ENCODE assay signal across 36 cellular contexts in genomic region chr1:63709267-63709828, GRCh38.
"Had no signal": no experiment of that assay in that cellular context is flagged by ENCODE, and none has a peak within 500 bp of the region (broad histone marks: within the 10 kb centered on the region; RNA-seq: fewer than 3 reads in every experiment).

No MANE protein-coding gene starts in this region.

- DNase-seq: activated CD4-positive, alpha-beta memory T cell treated with anti-CD3 and anti-CD28 coated beads for 36 hours; activated CD4-positive, alpha-beta T cell treated with anti-CD3 and anti-CD28 coated beads for 36 hours; activated CD4-positive, alpha-beta T cell treated with anti-CD3 and anti-CD28 coated beads, Interleukin-2, amount 10 ng/mL, durations not matched to agents 24 days and 14 days; activated CD4-positive, CD25-positive, alpha-beta regulatory T cell; activated CD4-positive, CD25-positive, alpha-beta regulatory T cell treated with anti-CD3 and anti-CD28 coated beads, Interleukin-2, amount 50 U/mL, for 72 hours; activated CD8-positive, alpha-beta memory T cell treated with anti-CD3 and anti-CD28 coated beads, Interleukin-2, amount 10 ng/mL, durations not matched to agents 7 days and 5 days; activated CD8-positive, alpha-beta memory T cell treated with anti-CD3 and anti-CD28 coated beads, Interleukin-2, amount 50 U/mL, for 4 hours; activated CD8-positive, alpha-beta T cell treated with anti-CD3 and anti-CD28 coated beads, Interleukin-2, amount 10 ng/mL, durations not matched to agents 7 days and 5 days; activated effector memory CD4-positive, alpha-beta T cell treated with anti-CD3 and anti-CD28 coated beads, Interleukin-2, amount 50 U/mL, for 16 hours; activated naive CD4-positive, alpha-beta T cell treated with anti-CD3 and anti-CD28 coated beads for 36 hours; activated naive CD8-positive, alpha-beta T cell treated with anti-CD3 and anti-CD28 coated beads for 36 hours; activated naive CD8-positive, alpha-beta T cell treated with anti-CD3 and anti-CD28 coated beads, Interleukin-2, amount 50 U/mL, for 24 hours; activated T-cell treated with anti-CD3 and anti-CD28 coated beads, Interleukin-2, amount 50 U/mL, for 1 hour; activated T-cell treated with anti-CD3 and anti-CD28 coated beads, Interleukin-2, amount 50 U/mL, for 48 hours; adrenal gland; amygdala; aorta; body of pancreas; caudate nucleus; cortex of kidney; dermis blood vessel endothelial cell; effector CD4-positive, alpha-beta T cell; effector memory CD8-positive, alpha-beta T cell; erythroblast; foreskin keratinocyte; gastrocnemius medialis; glutamatergic neuron; heart left ventricle; T-helper 17 cell; T1000; WERI-Rb-1 had no signal

- H3K4me3 Mint-ChIP-seq: activated CD4-positive, alpha-beta memory T cell treated with anti-CD3 and anti-CD28 coated beads for 36 hours; activated CD4-positive, alpha-beta T cell treated with anti-CD3 and anti-CD28 coated beads for 36 hours; activated CD4-positive, alpha-beta T cell treated with anti-CD3 and anti-CD28 coated beads, Interleukin-2, amount 10 ng/mL, durations not matched to agents 24 days and 14 days; activated CD8-positive, alpha-beta memory T cell treated with anti-CD3 and anti-CD28 coated beads, Interleukin-2, amount 10 ng/mL, durations not matched to agents 7 days and 5 days; activated CD8-positive, alpha-beta T cell treated with anti-CD3 and anti-CD28 coated beads, Interleukin-2, amount 10 ng/mL, durations not matched to agents 7 days and 5 days; activated naive CD4-positive, alpha-beta T cell treated with anti-CD3 and anti-CD28 coated beads for 36 hours; activated naive CD4-positive, alpha-beta T cell treated with anti-CD3 and anti-CD28 coated beads, Interleukin-2, amount 50 U/mL, for 24 hours; activated naive CD8-positive, alpha-beta T cell treated with anti-CD3 and anti-CD28 coated beads for 36 hours; activated naive CD8-positive, alpha-beta T cell treated with anti-CD3 and anti-CD28 coated beads, Interleukin-2, amount 50 U/mL, for 24 hours; activated T-helper 1 cell treated with anti-CD3 and anti-CD28 coated beads, Interleukin-12 subunit alpha, Interleukin-12 subunit beta, Interleukin-2, Interleukin-4 antibody, amounts not matched to agents 30 ng/mL and 10 ng/mL and 1 ng/mL, durations not matched to agents 14 hours and 24 hours and 36 hours; effector memory CD8-positive, alpha-beta T cell; T-helper 17 cell; T-helper 2 cell treated with Interferon-gamma antibody and Interleukin-4, amounts not matched to agents 5 μg/mL and 100 μg/mL, for 36 hours had no signal

- H3K4me1 Mint-ChIP-seq: activated CD4-positive, alpha-beta T cell treated with anti-CD3 and anti-CD28 coated beads for 36 hours; activated CD4-positive, alpha-beta T cell treated with anti-CD3 and anti-CD28 coated beads, Interleukin-2, amount 10 ng/mL, durations not matched to agents 24 days and 14 days; activated CD8-positive, alpha-beta memory T cell treated with anti-CD3 and anti-CD28 coated beads, Interleukin-2, amount 10 ng/mL, durations not matched to agents 7 days and 5 days; activated naive CD4-positive, alpha-beta T cell treated with anti-CD3 and anti-CD28 coated beads, Interleukin-2, amount 50 U/mL, for 24 hours; activated naive CD8-positive, alpha-beta T cell treated with anti-CD3 and anti-CD28 coated beads for 36 hours; activated naive CD8-positive, alpha-beta T cell treated with anti-CD3 and anti-CD28 coated beads, Interleukin-2, amount 50 U/mL, for 24 hours; T-helper 17 cell had no signal

- H3K9me3 ChIP-seq: adrenal gland, body of pancreas, esophagus muscularis mucosa, gastrocnemius medialis, heart left ventricle had no signal

- ATAC-seq: activated CD4-positive, alpha-beta T cell treated with anti-CD3 and anti-CD28 coated beads for 36 hours; activated CD8-positive, alpha-beta memory T cell treated with anti-CD3 and anti-CD28 coated beads, Interleukin-2, amount 10 ng/mL, durations not matched to agents 7 days and 5 days; activated CD8-positive, alpha-beta T cell treated with anti-CD3 and anti-CD28 coated beads, Interleukin-2, amount 10 ng/mL, durations not matched to agents 7 days and 5 days; activated naive CD8-positive, alpha-beta T cell treated with anti-CD3 and anti-CD28 coated beads, Interleukin-2, amount 50 U/mL, for 24 hours; body of pancreas; effector memory CD8-positive, alpha-beta T cell; foreskin keratinocyte; gastrocnemius medialis; heart left ventricle; T-helper 17 cell had no signal

- H3K36me3 ChIP-seq: adrenal gland, esophagus muscularis mucosa, gastrocnemius medialis, heart left ventricle, WERI-Rb-1 had no signal

- H3K4me1 ChIP-seq: adrenal gland, gastrocnemius medialis had no signal

- H3K4me3 ChIP-seq: adrenal gland, body of pancreas, esophagus muscularis mucosa, gastrocnemius medialis, heart left ventricle had no signal

- H3K27me3 Mint-ChIP-seq: activated CD4-positive, alpha-beta memory T cell treated with anti-CD3 and anti-CD28 coated beads for 36 hours had no signal

- H3K36me3 Mint-ChIP-seq: activated CD4-positive, alpha-beta memory T cell treated with anti-CD3 and anti-CD28 coated beads for 36 hours; activated CD8-positive, alpha-beta memory T cell treated with anti-CD3 and anti-CD28 coated beads, Interleukin-2, amount 10 ng/mL, durations not matched to agents 7 days and 5 days; activated naive CD4-positive, alpha-beta T cell treated with anti-CD3 and anti-CD28 coated beads, Interleukin-2, amount 50 U/mL, for 24 hours; activated naive CD8-positive, alpha-beta T cell treated with anti-CD3 and anti-CD28 coated beads for 36 hours had no signal

- H3K27me3 ChIP-seq: adrenal gland, body of pancreas, esophagus muscularis mucosa, foreskin keratinocyte, gastrocnemius medialis, heart left ventricle had no signal

- H3K9me3 Mint-ChIP-seq: activated CD4-positive, alpha-beta memory T cell treated with anti-CD3 and anti-CD28 coated beads for 36 hours; activated CD4-positive, alpha-beta T cell treated with anti-CD3 and anti-CD28 coated beads, Interleukin-2, amount 10 ng/mL, durations not matched to agents 24 days and 14 days; activated naive CD4-positive, alpha-beta T cell treated with anti-CD3 and anti-CD28 coated beads for 36 hours; activated naive CD4-positive, alpha-beta T cell treated with anti-CD3 and anti-CD28 coated beads, Interleukin-2, amount 50 U/mL, for 24 hours; activated naive CD8-positive, alpha-beta T cell treated with anti-CD3 and anti-CD28 coated beads for 36 hours; activated naive CD8-positive, alpha-beta T cell treated with anti-CD3 and anti-CD28 coated beads, Interleukin-2, amount 50 U/mL, for 24 hours; activated T-helper 1 cell treated with anti-CD3 and anti-CD28 coated beads, Interleukin-12 subunit alpha, Interleukin-12 subunit beta, Interleukin-2, Interleukin-4 antibody, amounts not matched to agents 30 ng/mL and 10 ng/mL and 1 ng/mL, durations not matched to agents 14 hours and 24 hours and 36 hours; activated T-helper 2 cell treated with anti-CD3 and anti-CD28 coated beads, Interferon-gamma antibody, Interleukin-2, Interleukin-4, amounts not matched to agents 10 μg/mL and 5 μg/mL and 100 μg/mL, durations not matched to agents 14 hours and 24 hours and 36 hours; effector memory CD8-positive, alpha-beta T cell; T-helper 2 cell treated with Interferon-gamma antibody and Interleukin-4, amounts not matched to agents 5 μg/mL and 100 μg/mL, for 36 hours had no signal

- H3K27ac Mint-ChIP-seq: activated CD4-positive, alpha-beta memory T cell treated with anti-CD3 and anti-CD28 coated beads for 36 hours; activated CD4-positive, alpha-beta T cell treated with anti-CD3 and anti-CD28 coated beads for 36 hours; activated CD4-positive, alpha-beta T cell treated with anti-CD3 and anti-CD28 coated beads, Interleukin-2, amount 10 ng/mL, durations not matched to agents 24 days and 14 days; activated CD8-positive, alpha-beta memory T cell treated with anti-CD3 and anti-CD28 coated beads, Interleukin-2, amount 10 ng/mL, durations not matched to agents 7 days and 5 days; activated CD8-positive, alpha-beta T cell treated with anti-CD3 and anti-CD28 coated beads, Interleukin-2, amount 10 ng/mL, durations not matched to agents 7 days and 5 days; activated naive CD4-positive, alpha-beta T cell treated with anti-CD3 and anti-CD28 coated beads for 36 hours; activated naive CD4-positive, alpha-beta T cell treated with anti-CD3 and anti-CD28 coated beads, Interleukin-2, amount 50 U/mL, for 24 hours; activated naive CD8-positive, alpha-beta T cell treated with anti-CD3 and anti-CD28 coated beads for 36 hours; activated naive CD8-positive, alpha-beta T cell treated with anti-CD3 and anti-CD28 coated beads, Interleukin-2, amount 50 U/mL, for 24 hours; activated T-helper 1 cell treated with anti-CD3 and anti-CD28 coated beads, Interleukin-12 subunit alpha, Interleukin-12 subunit beta, Interleukin-2, Interleukin-4 antibody, amounts not matched to agents 30 ng/mL and 10 ng/mL and 1 ng/mL, durations not matched to agents 14 hours and 24 hours and 36 hours; activated T-helper 2 cell treated with anti-CD3 and anti-CD28 coated beads, Interferon-gamma antibody, Interleukin-2, Interleukin-4, amounts not matched to agents 10 μg/mL and 5 μg/mL and 100 μg/mL, durations not matched to agents 14 hours and 24 hours and 36 hours; effector memory CD8-positive, alpha-beta T cell; T-helper 17 cell; T-helper 2 cell treated with Interferon-gamma antibody and Interleukin-4, amounts not matched to agents 5 μg/mL and 100 μg/mL, for 36 hours had no signal
